In genomic region chr4:124610214-124610613, GRCh38 we compare ENCODE assay signal across 20 cellular contexts.
"Had no signal": no experiment of that assay in that cellular context is flagged by ENCODE, and none has a peak within 500 bp of the region (broad histone marks: within the 10 kb centered on the region; RNA-seq: fewer than 3 reads in every experiment).

No MANE protein-coding gene starts in this region.

- ATAC-seq: activated T-helper 17 cell treated with anti-CD3 and anti-CD28 coated beads, Interleukin-2, amount 50 U/mL, for 72 hours; mucosa of descending colon; naive thymus-derived CD8-positive, alpha-beta T cell; right lobe of liver; stimulated activated naive B cell treated with anti-CD40 and anti-IgM and Interleukin-4, amounts not matched to agents 10 μg/mL and 1 μg/mL and 100 μg/mL, for 72 hours; T-helper 17 cell had no signal

- H3K4me2 ChIP-seq: hepatocyte had no signal

- H2AFZ ChIP-seq: hepatocyte had no signal

- H3K4me3 ChIP-seq: adrenal gland, hepatocyte, lung, mucosa of descending colon, right lobe of liver had no signal

- DNase-seq: activated B cell treated with CpG ODN at 0.5 μM for 24 hours; activated CD4-positive, alpha-beta T cell treated with anti-CD3 and anti-CD28 coated beads, Interleukin-2, amount 10 ng/mL, durations not matched to agents 7 days and 5 days; activated naive CD4-positive, alpha-beta T cell treated with anti-CD3 and anti-CD28 coated beads, Interleukin-2, amount 10 ng/mL, durations not matched to agents 7 days and 5 days; activated T-cell treated with anti-CD3 and anti-CD28 coated beads for 4 hours; adrenal gland; central memory CD4-positive, alpha-beta T cell; cortex of kidney; effector CD8-positive, alpha-beta T cell; mucosa of descending colon; naive thymus-derived CD8-positive, alpha-beta T cell; occipital lobe; right lobe of liver; stimulated activated CD4-positive, alpha-beta T cell treated with anti-CD3 and anti-CD28 coated beads, Interleukin-2, amount 100 ng/mL, for 24 hours; stimulated activated naive B cell treated with anti-CD40 and anti-IgM and Interleukin-4, amounts not matched to agents 10 μg/mL and 1 μg/mL and 100 μg/mL, for 72 hours; substantia nigra; T-helper 17 cell had no signal

- H3K36me3 ChIP-seq: adrenal gland, right lobe of liver had no signal

- H3K27me3 Mint-ChIP-seq: activated B cell treated with CpG ODN at 0.5 μM for 24 hours; activated CD4-positive, alpha-beta T cell treated with anti-CD3 and anti-CD28 coated beads, Interleukin-2, amount 10 ng/mL, durations not matched to agents 7 days and 5 days; activated naive CD4-positive, alpha-beta T cell treated with anti-CD3 and anti-CD28 coated beads, Interleukin-2, amount 10 ng/mL, durations not matched to agents 7 days and 5 days; activated T-helper 17 cell treated with anti-CD3 and anti-CD28 coated beads, Interleukin-2, amount 50 U/mL, for 72 hours; progenitor cell of endocrine pancreas; T-helper 17 cell had no signal

- H3K9me3 ChIP-seq: adrenal gland, mucosa of descending colon, right lobe of liver had no signal

- H3K27ac ChIP-seq: adrenal gland, hepatocyte, right lobe of liver had no signal

- H3K4me3 Mint-ChIP-seq: activated B cell treated with CpG ODN at 0.5 μM for 24 hours; activated CD4-positive, alpha-beta T cell treated with anti-CD3 and anti-CD28 coated beads, Interleukin-2, amount 10 ng/mL, durations not matched to agents 7 days and 5 days; activated naive CD4-positive, alpha-beta T cell treated with anti-CD3 and anti-CD28 coated beads, Interleukin-2, amount 10 ng/mL, durations not matched to agents 7 days and 5 days; activated T-helper 17 cell treated with anti-CD3 and anti-CD28 coated beads, Interleukin-2, amount 50 U/mL, for 72 hours; naive thymus-derived CD8-positive, alpha-beta T cell; stimulated activated naive B cell treated with anti-CD40 and anti-IgM and Interleukin-4, amounts not matched to agents 10 μg/mL and 1 μg/mL and 100 μg/mL, for 72 hours; T-helper 17 cell had no signal

- H3K4me1 ChIP-seq: adrenal gland, right lobe of liver had no signal

- H3K27me3 ChIP-seq: adrenal gland, hepatocyte, right lobe of liver had no signal

- H3K79me2 ChIP-seq: hepatocyte had no signal

- H3K9me3 Mint-ChIP-seq: activated B cell treated with CpG ODN at 0.5 μM for 24 hours; activated CD4-positive, alpha-beta T cell treated with anti-CD3 and anti-CD28 coated beads, Interleukin-2, amount 10 ng/mL, durations not matched to agents 7 days and 5 days; activated naive CD4-positive, alpha-beta T cell treated with anti-CD3 and anti-CD28 coated beads, Interleukin-2, amount 10 ng/mL, durations not matched to agents 7 days and 5 days had no signal

- H3K4me1 Mint-ChIP-seq: activated B cell treated with CpG ODN at 0.5 μM for 24 hours; activated CD4-positive, alpha-beta T cell treated with anti-CD3 and anti-CD28 coated beads, Interleukin-2, amount 10 ng/mL, durations not matched to agents 7 days and 5 days; activated naive CD4-positive, alpha-beta T cell treated with anti-CD3 and anti-CD28 coated beads, Interleukin-2, amount 10 ng/mL, durations not matched to agents 7 days and 5 days; activated T-helper 17 cell treated with anti-CD3 and anti-CD28 coated beads, Interleukin-2, amount 50 U/mL, for 72 hours; naive thymus-derived CD8-positive, alpha-beta T cell; stimulated activated naive B cell treated with anti-CD40 and anti-IgM and Interleukin-4, amounts not matched to agents 10 μg/mL and 1 μg/mL and 100 μg/mL, for 72 hours; T-helper 17 cell had no signal

- H3K36me3 Mint-ChIP-seq: activated naive CD4-positive, alpha-beta T cell treated with anti-CD3 and anti-CD28 coated beads, Interleukin-2, amount 10 ng/mL, durations not matched to agents 7 days and 5 days; naive thymus-derived CD8-positive, alpha-beta T cell; stimulated activated naive B cell treated with anti-CD40 and anti-IgM and Interleukin-4, amounts not matched to agents 10 μg/mL and 1 μg/mL and 100 μg/mL, for 72 hours had no signal

- H3K27ac Mint-ChIP-seq: activated B cell treated with CpG ODN at 0.5 μM for 24 hours; activated CD4-positive, alpha-beta T cell treated with anti-CD3 and anti-CD28 coated beads, Interleukin-2, amount 10 ng/mL, durations not matched to agents 7 days and 5 days; activated naive CD4-positive, alpha-beta T cell treated with anti-CD3 and anti-CD28 coated beads, Interleukin-2, amount 10 ng/mL, durations not matched to agents 7 days and 5 days; activated T-helper 17 cell treated with anti-CD3 and anti-CD28 coated beads, Interleukin-2, amount 50 U/mL, for 72 hours; naive thymus-derived CD8-positive, alpha-beta T cell; progenitor cell of endocrine pancreas; stimulated activated naive B cell treated with anti-CD40 and anti-IgM and Interleukin-4, amounts not matched to agents 10 μg/mL and 1 μg/mL and 100 μg/mL, for 72 hours; T-helper 17 cell had no signal
